ENCODE assay signal across 8 cellular contexts in genomic region chr17:41786227-41787020, GRCh38. TPM values are rescaled to one million over a fixed set of nuclear protein-coding genes. Genes with fewer than 3 reads are reported as not detected.
DNase-seq lines count a peak whose midpoint lies in the region; ATAC-seq, FAIRE-seq and TF ChIP-seq lines count a peak whose summit lies in the region.

Gene JUP (minus strand): TSS chr17:41786711. CDS start chr17:41771854, 14,857 bp downstream.

- H3K9me3 ChIP-seq in HUES64 (ENCODE audit: insufficient read depth, low read depth, low read length) (no peaks in the 10 kb centered on the region), OCI-LY1 (ENCODE audit: low read length) (no peaks in the 10 kb centered on the region), endothelial cell of umbilical vein (replicated peaks; ENCODE audit: control insufficient read depth, insufficient read depth, low read length) (no peaks in the 10 kb centered on the region)

- peak within 1 kb of the TSS; percentile 95 for H3K27ac Mint-ChIP-seq in mesothelial cell of epicardium

- TF ChIP-seq POLR2A in endothelial cell of umbilical vein (IDR thresholded peaks at IDR 0.05; ENCODE audit: low read depth, low read length): peak; percentile 81

- H3K4me1 ChIP-seq in HUES64 (ENCODE audit: insufficient read depth, low read length): peaks cover 28% of the 10 kb centered on the region
- peaks cover 16% of the 10 kb centered on the region for H3K4me1 ChIP-seq in OCI-LY1 (ENCODE audit: insufficient read depth, low read length, severe bottlenecking)
- H3K4me1 ChIP-seq in endothelial cell of umbilical vein (ENCODE audit: control insufficient read depth, extremely low read depth, insufficient read depth, low read length): no peaks in the 10 kb centered on the region

- H3K36me3 Mint-ChIP-seq in mesothelial cell of epicardium: peaks cover 3% of the 10 kb centered on the region

- H3K4me2 ChIP-seq in OCI-LY1 (ENCODE audit: low read length) (peak within 1 kb of the TSS; percentile 64), endothelial cell of umbilical vein (ENCODE audit: insufficient read depth, low read length) (peak within 1 kb of the TSS; percentile 3)

- dilution Hi-C loops in endothelial cell of umbilical vein (cut with MboI; ENCODE audit: extremely low pct_ligation_motif_present, low sequenced_read_pairs): no loop called here

- H3K27ac ChIP-seq in HUES64 (ENCODE audit: low read depth, low read length): peak within 1 kb of the TSS; percentile 96
- H3K27ac ChIP-seq in OCI-LY1 (ENCODE audit: low read depth, low read length, poor library complexity, severe bottlenecking): no peak within 1 kb of the TSS
- H3K27ac ChIP-seq in endothelial cell of umbilical vein (ENCODE audit: insufficient read depth, low read depth, low read length): peak within 1 kb of the TSS; percentile 19

- H2AFZ ChIP-seq in OCI-LY1 (ENCODE audit: low read length) (no peak within 1 kb of the TSS), endothelial cell of umbilical vein (ENCODE audit: low read depth, low read length) (peak within 1 kb of the TSS; percentile 8)

- peak; percentile 100 for FAIRE-seq in endothelial cell of umbilical vein (lab: Jason Lieb, UNC)

- no peaks in the 10 kb centered on the region for H3K36me3 ChIP-seq in HUES64 (ENCODE audit: insufficient read depth, low read length)
- no peaks in the 10 kb centered on the region for H3K36me3 ChIP-seq in OCI-LY1 (ENCODE audit: insufficient read depth, low read length)
- no peaks in the 10 kb centered on the region for H3K36me3 ChIP-seq in endothelial cell of umbilical vein (ENCODE audit: control insufficient read depth in 2 of 2, extremely low read depth in 1 of 2, insufficient read depth in 2 of 2, low read length in 2 of 2)

- TF ChIP-seq CTCF in OCI-LY1 (IDR thresholded peaks at IDR 0.05; ENCODE audit: low read length): peak; percentile 70
- TF ChIP-seq CTCF in endothelial cell of umbilical vein (IDR thresholded peaks at IDR 0.05; ENCODE audit: extremely low read depth in 1 of 2, insufficient read depth in 1 of 2, low read depth in 1 of 2, low read length in 2 of 2): peak; percentile 66 to 81
- TF ChIP-seq CTCF in mesothelial cell of epicardium (IDR thresholded peaks at IDR 0.05; ENCODE audit: unreplicated experiment): peak; percentile 77

- H4K20me1 ChIP-seq in OCI-LY1 (ENCODE audit: insufficient read depth, low read length) (no peaks in the 10 kb centered on the region), endothelial cell of umbilical vein (replicated peaks; ENCODE audit: control insufficient read depth, extremely low read depth, insufficient read depth, low read length) (no peaks in the 10 kb centered on the region)

- H3K4me3 ChIP-seq in HUES64 (ENCODE audit: low read length): peak within 1 kb of the TSS; percentile 78
- H3K4me3 ChIP-seq in OCI-LY1 (ENCODE audit: low read depth, low read length, poor library complexity, severe bottlenecking): peak within 1 kb of the TSS; percentile 58
- peak within 1 kb of the TSS; percentile 14 to 98 (median 52) for H3K4me3 ChIP-seq in endothelial cell of umbilical vein (replicated peaks in 1 of 3; ENCODE audit: insufficient read depth in 1 of 3, low read depth in 1 of 3, low read length in 3 of 3)

- no peaks in the 10 kb centered on the region for H3K27me3 ChIP-seq in HUES64 (ENCODE audit: insufficient read depth, low read length)
- H3K27me3 ChIP-seq in OCI-LY1 (ENCODE audit: insufficient read depth, low read length): no peaks in the 10 kb centered on the region; the same call in 1 of the 2 replicates
- peaks cover 0 to 7% of the 10 kb centered on the region in 2 experiments for H3K27me3 ChIP-seq in endothelial cell of umbilical vein (ENCODE audit: control insufficient read depth in 2 of 2, insufficient read depth in 2 of 2, low read length in 2 of 2)

- peaks cover 35% of the 10 kb centered on the region for H3K4me1 Mint-ChIP-seq in mesothelial cell of epicardium

- H3K9me2 ChIP-seq in OCI-LY1 (ENCODE audit: low read depth, low read length): no peaks in the 10 kb centered on the region

- intact Hi-C loops in endothelial cell of umbilical vein (cut with micrococcal nuclease): loop anchor here (1.0 to 2.0 kb wide), 3 partner anchors 9 to 14 kb away; no protein-coding TSS in a partner anchor

- no TSS peak for BruUV-seq in endothelial cell of umbilical vein (replicated peaks; lab: Mats Ljungman, UMichigan)

- POLR2A ChIA-PET in endothelial cell of umbilical vein (lab: Charles Lee): interaction anchor here (0.6 to 2.4 kb wide), 20 partner anchors 8 to 121 kb away, joined by 3 to 82 read pairs (median 4); partner anchors contain the start of genes EIF1 and P3H4

- no peaks in the 10 kb centered on the region for H3K9me1 ChIP-seq in endothelial cell of umbilical vein (replicated peaks; ENCODE audit: control insufficient read depth, extremely low read depth, insufficient read depth, low read length)

- peak within 1 kb of the TSS; percentile 82 for H3K4me3 Mint-ChIP-seq in mesothelial cell of epicardium

- H3K9me3 Mint-ChIP-seq in mesothelial cell of epicardium: no peaks in the 10 kb centered on the region

- H3K9ac ChIP-seq in HUES64 (ENCODE audit: low read depth, low read length) (peak within 1 kb of the TSS; percentile 79), OCI-LY1 (ENCODE audit: low read length) (peak within 1 kb of the TSS; percentile 43; the same call in 1 of the 2 replicates), endothelial cell of umbilical vein (replicated peaks; ENCODE audit: extremely low read depth, insufficient read depth, low read length) (peak within 1 kb of the TSS; percentile 71)

- no peaks in the 10 kb centered on the region for H3K27me3 Mint-ChIP-seq in mesothelial cell of epicardium (ENCODE audit: low read depth)

- ATAC-seq in GM19395 (IDR thresholded peaks at IDR 0.05; ENCODE audit: unreplicated experiment): peak; percentile 75

- H3F3A ChIP-seq in OCI-LY1 (ENCODE audit: insufficient read depth, low read length): no peaks in the 10 kb centered on the region

- DNase-seq in Ammon's horn (ENCODE audit: low spot score) (peak; percentile 100), activated T-cell treated with anti-CD3 and anti-CD28 coated beads for 4 hours (peak; percentile 80), endothelial cell of umbilical vein (ENCODE audit: low read depth, low spot score) (peak; percentile 100), mesothelial cell of epicardium (ENCODE audit: low spot score in 2 of 2, unreplicated experiment in 2 of 2) (peak; percentile 99 to 100)
- peak; percentile 68 to 75 for DNase-seq in stimulated activated CD8-positive, alpha-beta memory T cell treated with anti-CD3 and anti-CD28 coated beads, Interleukin-15, amount 100 ng/mL, for 4 hours (ENCODE audit: low read depth in 2 of 2)

- CTCF ChIA-PET in endothelial cell of umbilical vein (lab: Charles Lee): interaction anchor here (0.6 to 4.1 kb wide), 18 partner anchors 11 to 98 kb away, joined by 3 to 169 read pairs (median 7); partner anchors contain the start of genes EIF1, KLHL11 and P3H4

- H3K79me2 ChIP-seq in OCI-LY1 (ENCODE audit: insufficient read depth, low read length) (no peaks in the 10 kb centered on the region), endothelial cell of umbilical vein (ENCODE audit: control insufficient read depth, insufficient read depth, low read length) (no peaks in the 10 kb centered on the region)

- under 1% methylated on average over 79 of the region's 79 CpGs for WGBS in HUES64

TF ChIP-seq in endothelial cell of umbilical vein, 7 proteins besides CTCF, POLR2A, EP300 and RAD21:
- TF ChIP-seq MAX (IDR thresholded peaks at IDR 0.05; ENCODE audit: insufficient read depth, insufficient read length) (no peak), POLR2AphosphoS5 (IDR thresholded peaks at IDR 0.05; ENCODE audit: insufficient read depth, low read depth, low read length) (peak; percentile 89)

RNA-seq across cellular contexts. Expression of gene JUP, which starts in this region (rescaled TPM):
- polyA plus RNA-seq in HUES64 (2013, experiment 1 of 2): 61.3 TPM
- 64.8 TPM for polyA plus RNA-seq in HUES64 (2013, experiment 2 of 2)
- total RNA-seq in endothelial cell of umbilical vein (170 and 171 TPM in 2 replicates), mesothelial cell of epicardium (202 to 207 TPM (median 205 TPM) in 3 replicates)
- 98.0 and 100 TPM in 2 replicates for polyA plus RNA-seq in endothelial cell of umbilical vein
- 72.7 and 86.1 TPM in 2 replicates for polyA plus RNA-seq in endothelial cell of umbilical vein (2011; cell fraction: cytosol; rRNA removed)
- 60.0 and 77.0 TPM in 2 replicates for polyA plus RNA-seq in endothelial cell of umbilical vein (2011; cell fraction: nucleus; rRNA removed)
- polyA plus RNA-seq in endothelial cell of umbilical vein (2012): 69.4 and 88.4 TPM in 2 replicates
- 69.0 and 85.2 TPM in 2 replicates for polyA minus RNA-seq in endothelial cell of umbilical vein
- 66.7 TPM for polyA minus RNA-seq in endothelial cell of umbilical vein (2011; cell fraction: cytosol; rRNA and poly(A)+ RNA removed)
- 51.8 and 89.1 TPM in 2 replicates for polyA minus RNA-seq in endothelial cell of umbilical vein (2011; cell fraction: nucleus; rRNA and poly(A)+ RNA removed)
